22 cellular contexts compared by ENCODE assay signal in the genomic region with DNA sequence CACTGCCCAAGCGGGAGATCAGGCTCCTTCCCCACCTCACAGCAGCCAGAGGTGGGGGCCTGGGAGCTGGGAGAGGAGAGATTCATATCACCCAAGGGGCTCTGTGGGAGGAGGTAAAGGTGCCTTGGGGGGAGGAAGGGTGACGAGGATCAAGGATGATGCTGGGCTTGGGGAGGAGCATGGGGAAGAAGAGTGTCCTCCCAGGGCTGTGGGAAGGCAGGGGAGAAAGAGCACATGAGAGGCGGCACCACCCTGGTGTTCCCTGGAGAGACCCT.
"Had no signal": no experiment of that assay in that cellular context is flagged by ENCODE, and none has a peak within 500 bp of the region (broad histone marks: within the 10 kb centered on the region; RNA-seq: fewer than 3 reads in every experiment).

No MANE protein-coding gene starts in this region.

- H3K27ac Mint-ChIP-seq: dendritic cell treated with granulocyte-macrophage colony-stimulating factor and Interleukin-4, amounts not matched to agents 40 ng/mL and 50 ng/mL, for 4 days; effector memory CD8-positive, alpha-beta T cell; immature natural killer cell; mesothelial cell of epicardium; naive B cell had no signal

- H3K4me1 ChIP-seq: colonic mucosa, esophagus muscularis mucosa, foreskin keratinocyte, gastroesophageal sphincter, heart left ventricle, left lung, lower lobe of right lung had no signal

- H2AFZ ChIP-seq: hepatocyte had no signal

- H3K4me1 Mint-ChIP-seq: immature natural killer cell, naive B cell had no signal

- H3K4me3 ChIP-seq: colonic mucosa, esophagus muscularis mucosa, gastroesophageal sphincter, heart left ventricle, hepatocyte, left lung, lower lobe of right lung, mucosa of descending colon had no signal

- H3K36me3 Mint-ChIP-seq: mesothelial cell of epicardium, naive B cell had no signal

- H3K9me3 ChIP-seq: colonic mucosa, esophagus muscularis mucosa, gastroesophageal sphincter, heart left ventricle, left lung, lower lobe of right lung, mucosa of descending colon had no signal

- H3K27me3 ChIP-seq: colonic mucosa, hepatocyte had no signal

- H3K36me3 ChIP-seq: colonic mucosa, esophagus muscularis mucosa, gastroesophageal sphincter, heart left ventricle, left lung, lower lobe of right lung had no signal

- DNase-seq: colonic mucosa; cortex of kidney; effector CD8-positive, alpha-beta T cell; effector memory CD8-positive, alpha-beta T cell; foreskin keratinocyte; heart left ventricle; hypothalamus; immature natural killer cell; islet precursor cell; kidney; kidney glomerular epithelial cell; left lung; left ventricle myocardium superior; lower lobe of right lung; mesenchymal stem cell; mucosa of descending colon; naive B cell had no signal

- H3K4me2 ChIP-seq: hepatocyte had no signal

- H3K4me3 Mint-ChIP-seq: dendritic cell treated with granulocyte-macrophage colony-stimulating factor and Interleukin-4, amounts not matched to agents 40 ng/mL and 50 ng/mL, for 4 days; effector memory CD8-positive, alpha-beta T cell; immature natural killer cell; mesothelial cell of epicardium; naive B cell had no signal

- ATAC-seq: effector memory CD8-positive, alpha-beta T cell; foreskin keratinocyte; gastroesophageal sphincter; heart left ventricle; left lung; left ventricle myocardium superior had no signal

- H3K9me3 Mint-ChIP-seq: effector memory CD8-positive, alpha-beta T cell had no signal

- H3K27ac ChIP-seq: colonic mucosa, esophagus muscularis mucosa, foreskin keratinocyte, gastroesophageal sphincter, heart left ventricle, hepatocyte, left lung, lower lobe of right lung had no signal
